In the genomic region with DNA sequence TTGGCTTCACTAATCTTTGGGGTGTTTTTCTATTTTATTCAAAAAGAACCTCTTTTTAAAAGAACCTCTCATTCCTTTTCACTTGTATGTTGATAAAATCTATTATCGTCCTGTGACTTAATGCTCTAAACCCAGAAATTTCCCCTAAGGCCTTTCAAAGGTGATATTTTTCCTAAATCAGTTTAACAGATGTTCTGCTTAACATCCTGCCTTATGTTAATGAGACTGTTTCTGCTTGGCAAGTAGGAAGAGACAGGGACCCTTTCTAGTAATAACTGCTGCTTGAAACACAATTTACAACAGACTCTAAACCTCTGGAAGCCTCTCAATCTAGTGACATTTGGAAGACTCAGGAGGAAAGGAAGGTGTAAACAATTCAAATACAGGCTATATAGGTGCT, we compare ENCODE assay signal across 13 cellular contexts.
DNase-seq lines count a peak whose midpoint lies in the region; TF ChIP-seq lines count a peak whose summit lies in the region.
"Had no signal": no experiment of that assay in that cellular context is flagged by ENCODE, and none has a peak within 500 bp of the region (broad histone marks: within the 10 kb centered on the region; RNA-seq: fewer than 3 reads in every experiment).

No MANE protein-coding gene starts in this region.

- no peak overlapping the region for H3T11ph ChIP-seq in H9 (ENCODE audit: low read length)

- H3K18ac ChIP-seq in H9 (ENCODE audit: insufficient read length, low read depth, low read length) = no peak overlapping the region

- H4K20me1 ChIP-seq in OCI-LY3 (ENCODE audit: insufficient read depth, low read length) (no peaks in the 10 kb centered on the region), H9 (ENCODE audit: control insufficient read depth, insufficient read depth, insufficient read length) (no peaks in the 10 kb centered on the region)
- H4K20me1 ChIP-seq: BLaER1 treated with 17β-estradiol and CSF1 and Interleukin-3, amounts not matched to agents 10 nM and 100 nM had no signal

- peak overlapping the region; percentile 25 for H3K4me3 ChIP-seq in left ventricle myocardium inferior
- no peak overlapping the region for H3K4me3 ChIP-seq in right atrium auricular region
- no peak overlapping the region for H3K4me3 ChIP-seq in OCI-LY3 (ENCODE audit: low read length)
- no peak overlapping the region for H3K4me3 ChIP-seq in effector memory CD4-positive, alpha-beta T cell (ENCODE audit: insufficient read depth, low read depth, low read length, poor library complexity, severe bottlenecking)
- H3K4me3 ChIP-seq: BLaER1 treated with 17β-estradiol and CSF1 and Interleukin-3, amounts not matched to agents 10 nM and 100 nM; GM12878 had no signal

- H4K91ac ChIP-seq in H9 (ENCODE audit: insufficient read length, low read depth, low read length) = no peak overlapping the region

- H3K27ac Mint-ChIP-seq in H9 = no peak overlapping the region
- H3K27ac Mint-ChIP-seq: CD4-positive, CD25-positive, alpha-beta regulatory T cell had no signal

- intact Hi-C loops in left ventricle myocardium inferior (cut with micrococcal nuclease) (no loop called here), head of caudate nucleus (cut with DNase I) (no loop called here)

- no peaks in the 10 kb centered on the region for H3K9me3 Mint-ChIP-seq in H9

- no peak overlapping the region for H3K23ac ChIP-seq in H9 (ENCODE audit: insufficient read length, low read depth, low read length)

- H3K79me2 ChIP-seq in OCI-LY3 (ENCODE audit: low read length) (no peaks in the 10 kb centered on the region), H9 (ENCODE audit: insufficient read depth, low read length) (no peaks in the 10 kb centered on the region)

- H2BK20ac ChIP-seq in H9 (ENCODE audit: low read depth, low read length, poor library complexity, severe bottlenecking) = no peak overlapping the region

- DNase-seq in left ventricle myocardium inferior (no peak), right atrium auricular region (ENCODE audit: low spot score) (no peak), NCI-H524 (lab: John Stamatoyannopoulos, UW) (peak; percentile 31 to 58), H9 (no peak), head of caudate nucleus (no peak)
- DNase-seq in effector memory CD4-positive, alpha-beta T cell = no peak
- DNase-seq: ACHN; CD4-positive, CD25-positive, alpha-beta regulatory T cell; DMS79 had no signal

- no peaks in the 10 kb centered on the region for H3K36me3 ChIP-seq in left ventricle myocardium inferior
- no peaks in the 10 kb centered on the region for H3K36me3 ChIP-seq in right atrium auricular region
- H3K36me3 ChIP-seq in OCI-LY3 (replicated peaks; ENCODE audit: low read depth, low read length) = no peaks in the 10 kb centered on the region
- H3K36me3 ChIP-seq in effector memory CD4-positive, alpha-beta T cell (ENCODE audit: control insufficient read depth, insufficient read depth, low read length) = no peaks in the 10 kb centered on the region
- H3K36me3 ChIP-seq: BLaER1 treated with 17β-estradiol and CSF1 and Interleukin-3, amounts not matched to agents 10 nM and 100 nM had no signal

- H3K4me1 ChIP-seq in left ventricle myocardium inferior = no peaks in the 10 kb centered on the region
- peaks cover 0 to 10% of the 10 kb centered on the region in 2 donors for H3K4me1 ChIP-seq in right atrium auricular region
- H3K4me1 ChIP-seq in OCI-LY3 (ENCODE audit: low read length) = no peaks in the 10 kb centered on the region
- no peaks in the 10 kb centered on the region for H3K4me1 ChIP-seq in H9 (ENCODE audit: insufficient read depth, low read length)
- no peaks in the 10 kb centered on the region for H3K4me1 ChIP-seq in effector memory CD4-positive, alpha-beta T cell (ENCODE audit: control insufficient read depth, insufficient read depth, low read length, poor library complexity, severe bottlenecking)
- H3K4me1 ChIP-seq: BLaER1 treated with 17β-estradiol and CSF1 and Interleukin-3, amounts not matched to agents 10 nM and 100 nM had no signal

- no peak overlapping the region for H2AK5ac ChIP-seq in H9 (ENCODE audit: insufficient read length, low read length)

- no peak overlapping the region for H3K9ac ChIP-seq in OCI-LY3 (ENCODE audit: low read length)
- no peak overlapping the region for H3K9ac ChIP-seq in H9 (ENCODE audit: extremely low read depth, insufficient read length, low read length)
- H3K9ac ChIP-seq: BLaER1 treated with 17β-estradiol and CSF1 and Interleukin-3, amounts not matched to agents 10 nM and 100 nM had no signal

- H3K27me3 ChIP-seq in left ventricle myocardium inferior (ENCODE audit: low read depth) (no peaks in the 10 kb centered on the region), right atrium auricular region (no peaks in the 10 kb centered on the region), OCI-LY3 (ENCODE audit: low read depth, low read length) (no peaks in the 10 kb centered on the region), H9 (ENCODE audit: insufficient read depth, low read length) (no peaks in the 10 kb centered on the region)
- H3K27me3 ChIP-seq in effector memory CD4-positive, alpha-beta T cell (replicated peaks; ENCODE audit: control insufficient read depth, insufficient read depth, low read length, poor library complexity, severe bottlenecking) = no peaks in the 10 kb centered on the region
- H3K27me3 ChIP-seq: BLaER1 treated with 17β-estradiol and CSF1 and Interleukin-3, amounts not matched to agents 10 nM and 100 nM had no signal

- H3K9me3 ChIP-seq in left ventricle myocardium inferior (replicated peaks) (no peaks in the 10 kb centered on the region), right atrium auricular region (no peaks in the 10 kb centered on the region), OCI-LY3 (ENCODE audit: insufficient read depth, low read length) (no peaks in the 10 kb centered on the region), H9 (ENCODE audit: control insufficient read depth, low read depth, low read length) (no peaks in the 10 kb centered on the region)
- H3K9me3 ChIP-seq in effector memory CD4-positive, alpha-beta T cell (ENCODE audit: control insufficient read depth, low read length) = no peaks in the 10 kb centered on the region
- H3K9me3 ChIP-seq: BLaER1 treated with 17β-estradiol and CSF1 and Interleukin-3, amounts not matched to agents 10 nM and 100 nM had no signal

- no peak overlapping the region for H3K56ac ChIP-seq in H9 (ENCODE audit: insufficient read length, low read depth, low read length)

- no peak overlapping the region for H3K4me3 Mint-ChIP-seq in H9
- H3K4me3 Mint-ChIP-seq: CD4-positive, CD25-positive, alpha-beta regulatory T cell had no signal

- H2BK15ac ChIP-seq in H9 (ENCODE audit: low read depth, low read length) = no peak overlapping the region

- H2BK12ac ChIP-seq in H9 (ENCODE audit: insufficient read length, low read depth, low read length) = no peak overlapping the region

- no peak overlapping the region for H3K4ac ChIP-seq in H9 (ENCODE audit: low read depth, low read length)

- peak overlapping the region; percentile 27 for H3K27ac ChIP-seq in left ventricle myocardium inferior (replicated peaks)
- no peak overlapping the region for H3K27ac ChIP-seq in right atrium auricular region
- H3K27ac ChIP-seq in OCI-LY3 (ENCODE audit: low read length) = no peak overlapping the region
- no peak overlapping the region for H3K27ac ChIP-seq in H9 (ENCODE audit: insufficient read length, low read depth, low read length)
- no peak overlapping the region for H3K27ac ChIP-seq in effector memory CD4-positive, alpha-beta T cell (ENCODE audit: insufficient read depth, low read length, poor library complexity, severe bottlenecking)
- H3K27ac ChIP-seq: BLaER1 treated with 17β-estradiol and CSF1 and Interleukin-3, amounts not matched to agents 10 nM and 100 nM; HL-60 had no signal

- no peak overlapping the region for H3K14ac ChIP-seq in H9 (ENCODE audit: insufficient read depth, low read length)

- H4K8ac ChIP-seq in H9 (replicated peaks; ENCODE audit: insufficient read length, low read depth, low read length) = no peak overlapping the region

- TF ChIP-seq CTCF in left ventricle myocardium inferior (IDR thresholded peaks at IDR 0.05; ENCODE audit: borderline replicate concordance) (no peak), right atrium auricular region (IDR thresholded peaks at IDR 0.05) (no peak), OCI-LY3 (IDR thresholded peaks at IDR 0.05; ENCODE audit: low read depth, low read length) (no peak), H9 (conservative IDR thresholded peaks at IDR 0.05) (no peak)

- no CpG with 5 or more reads among the region's 1 CpG for WGBS in H9 (ENCODE audit: extremely low coverage, insufficient read length, low lambda C conversion rate)

- H3K27me3 Mint-ChIP-seq in H9 (ENCODE audit: low read depth) = no peaks in the 10 kb centered on the region
- H3K27me3 Mint-ChIP-seq: CD4-positive, CD25-positive, alpha-beta regulatory T cell had no signal

- H3K23me2 ChIP-seq in H9 (ENCODE audit: insufficient read length, low read depth, low read length, poor library complexity, severe bottlenecking) = no peaks in the 10 kb centered on the region

- no peaks in the 10 kb centered on the region for H3K4me1 Mint-ChIP-seq in H9
- H3K4me1 Mint-ChIP-seq: CD4-positive, CD25-positive, alpha-beta regulatory T cell had no signal

- no peaks in the 10 kb centered on the region for H3K36me3 Mint-ChIP-seq in H9 (ENCODE audit: insufficient read depth in 1 of 3, low read depth in 3 of 3)
- H3K36me3 Mint-ChIP-seq: CD4-positive, CD25-positive, alpha-beta regulatory T cell had no signal

- H3K4me2 ChIP-seq in OCI-LY3 (ENCODE audit: low read length) (no peak overlapping the region), H9 (ENCODE audit: insufficient read depth, insufficient read length, low read length) (no peak overlapping the region)
- H3K4me2 ChIP-seq: BLaER1 treated with 17β-estradiol and CSF1 and Interleukin-3, amounts not matched to agents 10 nM and 100 nM had no signal

- 0 out of 2 replicates have a peak overlapping the region, but pooled peaks have one; percentile 13 for H2AFZ ChIP-seq in OCI-LY3 (ENCODE audit: low read depth, low read length)
- H2AFZ ChIP-seq in H9 (ENCODE audit: low read length) = no peak overlapping the region

- H3K79me1 ChIP-seq in H9 (ENCODE audit: insufficient read depth, low read depth, low read length, poor library complexity, severe bottlenecking) = no peaks in the 10 kb centered on the region

- no peak overlapping the region for H4K5ac ChIP-seq in H9 (ENCODE audit: insufficient read length, low read depth, low read length)

- no peak overlapping the region for H2BK5ac ChIP-seq in H9 (ENCODE audit: insufficient read length, low read length)

- no peak overlapping the region for H2BK120ac ChIP-seq in H9 (ENCODE audit: low read depth, low read length, poor library complexity, severe bottlenecking)

Comparison
In these comparisons a context has a peak if more than half of its experiments do, and no peak if none do; other contexts are left out.
1. DNase-seq: peak in NCI-H524 (2 of 2); none in left ventricle myocardium inferior (single experiment), right atrium auricular region (single experiment), H9 (single experiment), head of caudate nucleus (0 of 42) and effector memory CD4-positive, alpha-beta T cell (0 of 3).